ENCODE assay signal across 18 cellular contexts in genomic region chr1:41719590-41719989, GRCh38.
DNase-seq lines count a peak whose midpoint lies in the region; ATAC-seq, FAIRE-seq and TF ChIP-seq lines count a peak whose summit lies in the region.
"Had no signal": no experiment of that assay in that cellular context is flagged by ENCODE, and none has a peak within 500 bp of the region (broad histone marks: within the 10 kb centered on the region; RNA-seq: fewer than 3 reads in every experiment).

No MANE protein-coding gene starts in this region.

- H2BK15ac ChIP-seq in mesenchymal stem cell (ENCODE audit: low read depth, poor library complexity, severe bottlenecking) = no peak overlapping the region

- no peak overlapping the region for H2BK12ac ChIP-seq in mesenchymal stem cell (ENCODE audit: low read length in 2 of 2)

- H3K36me3 ChIP-seq in DND-41 (ENCODE audit: insufficient read depth, low read length) (no peaks in the 10 kb centered on the region), mesenchymal stem cell (ENCODE audit: control insufficient read depth in 1 of 2, insufficient read depth in 2 of 2, low read depth in 1 of 2, low read length in 2 of 2) (no peaks in the 10 kb centered on the region), pancreas (no peaks in the 10 kb centered on the region), body of pancreas (replicated peaks in 1 of 2; ENCODE audit: insufficient read depth in 1 of 2, low read depth in 2 of 2) (no peaks in the 10 kb centered on the region)
- H3K36me3 ChIP-seq: BLaER1 had no signal

- no peak overlapping the region for H2BK5ac ChIP-seq in mesenchymal stem cell (ENCODE audit: low read depth, low read length, poor library complexity, severe bottlenecking)

- H2AK5ac ChIP-seq in mesenchymal stem cell (ENCODE audit: low read length, severe bottlenecking) = peak overlapping the region; percentile 61

- no peak for TF ChIP-seq POLR2A in NB4 (IDR thresholded peaks at IDR 0.05; ENCODE audit: extremely low read depth, insufficient read length)
- TF ChIP-seq POLR2A in body of pancreas (IDR thresholded peaks at IDR 0.05) = no peak

- H4K91ac ChIP-seq in mesenchymal stem cell (ENCODE audit: low read length) = no peak overlapping the region

- peaks cover 100% of the 10 kb centered on the region for H3K79me2 ChIP-seq in DND-41 (ENCODE audit: insufficient read depth, low read length)

- WGBS in mesenchymal stem cell = 87% methylated on average over 5 of the region's 5 CpGs
- WGBS in pancreas, 2 donors = 87 to 97% methylated on average over 5 of the region's 5 CpGs
- WGBS in body of pancreas, 2 donors = 87 to 88% methylated on average over 4 to 5 of the region's 5 CpGs

- H3K4me3 ChIP-seq in DND-41 (ENCODE audit: low read depth in 1 of 2, low read length in 2 of 2) (no peak overlapping the region), NB4 (ENCODE audit: low read depth, low read length) (no peak overlapping the region), mesenchymal stem cell (ENCODE audit: insufficient read depth in 1 of 2, low read depth in 1 of 2, low read length in 2 of 2) (no peak overlapping the region), pancreas (no peak overlapping the region), body of pancreas (no peak overlapping the region)
- H3K4me3 ChIP-seq: BLaER1, GM23248 had no signal

- H3K9ac ChIP-seq in DND-41 (ENCODE audit: low read depth, low read length) (no peak overlapping the region), mesenchymal stem cell (ENCODE audit: low read length) (no peak overlapping the region)
- H3K9ac ChIP-seq: BLaER1, GM23248 had no signal

- H3K4ac ChIP-seq in mesenchymal stem cell (ENCODE audit: low read depth in 1 of 2, low read length in 2 of 2) = no peak overlapping the region

- H2AFZ ChIP-seq in DND-41 (ENCODE audit: low read depth, low read length) (no peak overlapping the region), mesenchymal stem cell (ENCODE audit: low read depth, low read length) (no peak overlapping the region)
- H2AFZ ChIP-seq: GM23248 had no signal

- no peak for FAIRE-seq in pancreas (lab: Jason Lieb, UNC)
- FAIRE-seq: G401.6, H1 had no signal

- no peak overlapping the region for H2BK120ac ChIP-seq in mesenchymal stem cell (ENCODE audit: low read depth, low read length)

- H3K18ac ChIP-seq in mesenchymal stem cell (ENCODE audit: low read depth in 1 of 2, low read length in 2 of 2) = no peak overlapping the region

- peaks cover 15% of the 10 kb centered on the region for H3K79me1 ChIP-seq in mesenchymal stem cell (replicated peaks; ENCODE audit: low read length, poor library complexity, severe bottlenecking)

- no peak for DNase-seq in DND-41
- peak; percentile 34 for DNase-seq in NB4 (ENCODE audit: low read depth)
- no peak for DNase-seq in mesenchymal stem cell
- DNase-seq in KG1 (lab: John Stamatoyannopoulos, UW) = no peak
- DNase-seq in pancreas = no peak
- no peak for DNase-seq in body of pancreas
- DNase-seq: Calu3; CD4-positive, alpha-beta T cell; CD8-positive, alpha-beta memory T cell; DMS53; DMS79 treated with DMSO at 0.1 percent for 48 hours; GM23248; H7; HCEC 1CT had no signal

- H3K4me1 ChIP-seq in DND-41 (ENCODE audit: insufficient read depth, low read length) = no peaks in the 10 kb centered on the region; the same call in 1 of the 2 replicates
- H3K4me1 ChIP-seq in mesenchymal stem cell (ENCODE audit: control insufficient read depth, insufficient read depth, low read depth, low read length) = peaks cover 30% of the 10 kb centered on the region
- no peaks in the 10 kb centered on the region for H3K4me1 ChIP-seq in pancreas
- H3K4me1 ChIP-seq in body of pancreas = no peaks in the 10 kb centered on the region

- H3K27me3 ChIP-seq in DND-41 (ENCODE audit: insufficient read depth, low read length, poor library complexity) (no peaks in the 10 kb centered on the region), mesenchymal stem cell (ENCODE audit: control insufficient read depth in 1 of 2, insufficient read depth in 1 of 2, low read length in 2 of 2) (peaks cover 0 to 6% of the 10 kb centered on the region in 2 experiments), pancreas (no peaks in the 10 kb centered on the region), body of pancreas (no peaks in the 10 kb centered on the region)
- H3K27me3 ChIP-seq: BLaER1 had no signal

- no peak overlapping the region for H3K23ac ChIP-seq in mesenchymal stem cell (ENCODE audit: low read length in 2 of 2)

- intact Hi-C loops in pancreas (cut with DNase I) (no loop called here), body of pancreas (cut with DNase I) (no loop called here)

- no peak overlapping the region for H4K8ac ChIP-seq in mesenchymal stem cell (ENCODE audit: low read length)

- ATAC-seq in DND-41 (ENCODE audit: insufficient read depth, low read depth) (no peak), pancreas (no peak), GM18907 (IDR thresholded peaks at IDR 0.05; ENCODE audit: unreplicated experiment) (no peak), body of pancreas (no peak)

- no peak for TF ChIP-seq CTCF in DND-41 (IDR thresholded peaks at IDR 0.05; ENCODE audit: borderline replicate concordance, extremely low read depth, low read length, poor library complexity, severe bottlenecking)
- no peak for TF ChIP-seq CTCF in NB4 (IDR thresholded peaks at IDR 0.05; ENCODE audit: low read depth, low read length)
- no peak for TF ChIP-seq CTCF in pancreas (IDR thresholded peaks at IDR 0.05)
- TF ChIP-seq CTCF in body of pancreas (IDR thresholded peaks at IDR 0.05) = no peak

- H3K27ac ChIP-seq in DND-41 (ENCODE audit: low read length) (peak overlapping the region; percentile 37), mesenchymal stem cell (ENCODE audit: low read length, poor library complexity, severe bottlenecking) (no peak overlapping the region), pancreas (no peak overlapping the region), body of pancreas (no peak overlapping the region)
- H3K27ac ChIP-seq: BLaER1, GM23248 had no signal

- peaks cover 88% of the 10 kb centered on the region for H4K20me1 ChIP-seq in DND-41 (ENCODE audit: insufficient read depth, low read length)
- H4K20me1 ChIP-seq: BLaER1 had no signal

- no peak overlapping the region for H3K4me2 ChIP-seq in DND-41 (ENCODE audit: insufficient read depth, low read length)
- no peak overlapping the region for H3K4me2 ChIP-seq in mesenchymal stem cell (ENCODE audit: low read length, poor library complexity, severe bottlenecking)
- H3K4me2 ChIP-seq: BLaER1 had no signal

- H3K9me3 ChIP-seq in DND-41 (ENCODE audit: insufficient read depth, low read length, severe bottlenecking) (no peaks in the 10 kb centered on the region), mesenchymal stem cell (ENCODE audit: control insufficient read depth, low read length) (no peaks in the 10 kb centered on the region), pancreas (no peaks in the 10 kb centered on the region), body of pancreas (no peaks in the 10 kb centered on the region)
- H3K9me3 ChIP-seq: BLaER1 had no signal

- H3K14ac ChIP-seq in mesenchymal stem cell (ENCODE audit: low read length in 2 of 2) = no peak overlapping the region
